ENCODE assay signal across 1 cellular context in genomic region chr16:79864781-79865391, GRCh38.
TF ChIP-seq lines count a peak whose summit lies in the region.

No MANE protein-coding gene starts in this region.

TF ChIP-seq in K562, 482 proteins besides CTCF, POLR2A, EP300 and RAD21 (continued from another document and continues in another):
- TF ChIP-seq AFF4 (CRISPR knock-in tag; IDR thresholded peaks at IDR 0.05), result no peak
- no peak for TF ChIP-seq HIVEP1 (CRISPR knock-in tag; IDR thresholded peaks at IDR 0.05)
- TF ChIP-seq CBFB (CRISPR knock-in tag; IDR thresholded peaks at IDR 0.05), result no peak
- peak; percentile 69; the same call in 1 of the 2 replicates for TF ChIP-seq KLF6 (CRISPR knock-in tag; IDR thresholded peaks at IDR 0.05; ENCODE audit: borderline replicate concordance)
- no peak for TF ChIP-seq CSDE1 (IDR thresholded peaks at IDR 0.05)
- TF ChIP-seq NFATC3 (IDR thresholded peaks at IDR 0.05), result no peak
- TF ChIP-seq PTTG1 (tag; IDR thresholded peaks at IDR 0.05; ENCODE audit: low read depth), result no peak
- no peak for TF ChIP-seq KLF1 (tag; IDR thresholded peaks at IDR 0.05)
- TF ChIP-seq TEAD1 (CRISPR knock-in tag; IDR thresholded peaks at IDR 0.05), result peak in 1 of 2 experiments; percentile 70; a peak in 2 of 4 replicates
- no peak; the same call in 1 of the 2 replicates for TF ChIP-seq GABPA (tag; conservative IDR thresholded peaks at IDR 0.05; ENCODE audit: low read depth)
- TF ChIP-seq ZNF445 (CRISPR knock-in tag; IDR thresholded peaks at IDR 0.05; ENCODE audit: low read depth), result no peak
- TF ChIP-seq NFIX (CRISPR knock-in tag; IDR thresholded peaks at IDR 0.05; ENCODE audit: low read depth), result no peak
- no peak for TF ChIP-seq TCFL5 (CRISPR knock-in tag; conservative IDR thresholded peaks at IDR 0.05)
- TF ChIP-seq MAZ (CRISPR knock-in tag; conservative IDR thresholded peaks at IDR 0.05 in 1 of 2, IDR thresholded peaks at IDR 0.05 in 1 of 2), result peak in 1 of 2 experiments; percentile 46; a peak in 2 of 4 replicates
- TF ChIP-seq PHF21A (IDR thresholded peaks at IDR 0.05; ENCODE audit: borderline replicate concordance, low read depth), result no peak
- TF ChIP-seq ZNF644 (tag; IDR thresholded peaks at IDR 0.05; ENCODE audit: low read depth), result no peak
- no peak for TF ChIP-seq PURB (CRISPR knock-in tag; IDR thresholded peaks at IDR 0.05; ENCODE audit: low read depth)
- no peak for TF ChIP-seq HDAC3 (IDR thresholded peaks at IDR 0.05; ENCODE audit: borderline replicate concordance, partially characterized antibody)
- no peak for TF ChIP-seq SNAPC5 (CRISPR knock-in tag; IDR thresholded peaks at IDR 0.05)
- TF ChIP-seq MGA (IDR thresholded peaks at IDR 0.05), result peak; percentile 6; the same call in 1 of the 2 replicates
- TF ChIP-seq GTF2A2 (tag; IDR thresholded peaks at IDR 0.05), result peak; percentile 64
- no peak for TF ChIP-seq HNRNPLL (IDR thresholded peaks at IDR 0.05; ENCODE audit: low read depth, low read length, poor library complexity, severe bottlenecking)
- TF ChIP-seq PPARD (CRISPR knock-in tag; IDR thresholded peaks at IDR 0.05), result no peak
- peak; percentile 16; the same call in 1 of the 2 replicates for TF ChIP-seq BCL6 (CRISPR knock-in tag; IDR thresholded peaks at IDR 0.05)
- TF ChIP-seq SMARCC2 (IDR thresholded peaks at IDR 0.05; ENCODE audit: low read depth), result no peak
- TF ChIP-seq ZBTB7A (IDR thresholded peaks at IDR 0.05; ENCODE audit: borderline replicate concordance, control insufficient read depth, low read depth, low read length), result no peak
- TF ChIP-seq BRF2 (IDR thresholded peaks at IDR 0.05; ENCODE audit: borderline replicate concordance, insufficient read depth, insufficient read length), result no peak
- TF ChIP-seq FOXJ3 (CRISPR knock-in tag; IDR thresholded peaks at IDR 0.05), result no peak
- no peak for TF ChIP-seq ZFX (CRISPR knock-in tag; IDR thresholded peaks at IDR 0.05)
- TF ChIP-seq ERF (CRISPR knock-in tag; IDR thresholded peaks at IDR 0.05), result 0 out of 2 replicates have a peak, but pooled peaks have one; percentile 10
- no peak for TF ChIP-seq ZNF140 (CRISPR knock-in tag; IDR thresholded peaks at IDR 0.05)
- TF ChIP-seq COPS2 (conservative IDR thresholded peaks at IDR 0.05), result no peak
- peak; percentile 17; the same call in 1 of the 2 replicates for TF ChIP-seq MEF2D (tag; conservative IDR thresholded peaks at IDR 0.05; ENCODE audit: low read depth)
- TF ChIP-seq C11orf30 (IDR thresholded peaks at IDR 0.05; ENCODE audit: low read depth), result no peak
- no peak for TF ChIP-seq IRF9 (tag; IDR thresholded peaks at IDR 0.05)
- TF ChIP-seq TCF7 (IDR thresholded peaks at IDR 0.05; ENCODE audit: borderline replicate concordance), result no peak
- no peak for TF ChIP-seq POLR3A (IDR thresholded peaks at IDR 0.05; ENCODE audit: borderline replicate concordance, extremely low read depth, insufficient read depth, insufficient read length)
- TF ChIP-seq ZNF175 (CRISPR knock-in tag; IDR thresholded peaks at IDR 0.05; ENCODE audit: low read depth), result peak; percentile 83
- TF ChIP-seq NFRKB (IDR thresholded peaks at IDR 0.05; ENCODE audit: low read depth), result peak; percentile 18; the same call in 1 of the 2 replicates
- TF ChIP-seq HMGN3 (IDR thresholded peaks at IDR 0.05; ENCODE audit: borderline replicate concordance, extremely low read depth, insufficient read length, low read depth, low read length), result no peak
- peak; percentile 42 for TF ChIP-seq CXXC5 (CRISPR knock-in tag; IDR thresholded peaks at IDR 0.05)
- no peak for TF ChIP-seq PHF20 (IDR thresholded peaks at IDR 0.05; ENCODE audit: partially characterized antibody)
- TF ChIP-seq, protein P1, sequence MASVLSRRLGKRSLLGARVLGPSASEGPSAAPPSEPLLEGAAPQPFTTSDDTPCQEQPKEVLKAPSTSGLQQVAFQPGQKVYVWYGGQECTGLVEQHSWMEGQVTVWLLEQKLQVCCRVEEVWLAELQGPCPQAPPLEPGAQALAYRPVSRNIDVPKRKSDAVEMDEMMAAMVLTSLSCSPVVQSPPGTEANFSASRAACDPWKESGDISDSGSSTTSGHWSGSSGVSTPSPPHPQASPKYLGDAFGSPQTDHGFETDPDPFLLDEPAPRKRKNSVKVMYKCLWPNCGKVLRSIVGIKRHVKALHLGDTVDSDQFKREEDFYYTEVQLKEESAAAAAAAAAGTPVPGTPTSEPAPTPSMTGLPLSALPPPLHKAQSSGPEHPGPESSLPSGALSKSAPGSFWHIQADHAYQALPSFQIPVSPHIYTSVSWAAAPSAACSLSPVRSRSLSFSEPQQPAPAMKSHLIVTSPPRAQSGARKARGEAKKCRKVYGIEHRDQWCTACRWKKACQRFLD (CRISPR knock-in tag; IDR thresholded peaks at IDR 0.05), result peak; percentile 58; the same call in 1 of the 2 replicates
